22 cellular contexts compared by ENCODE assay signal in genomic region chr15:34883633-34884032, GRCh38.
DNase-seq lines count a peak whose midpoint lies in the region; ATAC-seq and TF ChIP-seq lines count a peak whose summit lies in the region.
"Had no signal": no experiment of that assay in that cellular context is flagged by ENCODE, and none has a peak within 500 bp of the region (broad histone marks: within the 10 kb centered on the region; RNA-seq: fewer than 3 reads in every experiment).

No MANE protein-coding gene starts in this region.

- no peaks in the 10 kb centered on the region for H3K4me1 Mint-ChIP-seq in CD8-positive, alpha-beta T cell (ENCODE audit: low read depth)
- H3K4me1 Mint-ChIP-seq: B cell, CD14-positive monocyte, IgD-negative memory B cell had no signal

- in situ Hi-C loops in brain microvascular endothelial cell (cut with HindIII; ENCODE audit: low pct_ligation_motif_present, low sequenced_read_pairs), result no loop called here

- no peak for ATAC-seq in CD8-positive, alpha-beta T cell
- no peak for ATAC-seq in GM18870 (IDR thresholded peaks at IDR 0.05; ENCODE audit: unreplicated experiment)
- ATAC-seq: GM12878 had no signal

- no peaks in the 10 kb centered on the region for H3K9me3 ChIP-seq in CD8-positive, alpha-beta T cell (ENCODE audit: low read length)

- DNase-seq in HCEC 1CT (peak; percentile 41), brain microvascular endothelial cell (peak; percentile 23), fibroblast of the aortic adventitia (ENCODE audit: low read depth) (peak; percentile 6), NCI-H1105 (lab: John Stamatoyannopoulos, UW) (no peak)
- DNase-seq in activated CD4-positive, CD25-positive, alpha-beta regulatory T cell treated with anti-CD3 and anti-CD28 coated beads, Interleukin-2, amount 50 U/mL, for 72 hours, result no peak
- no peak for DNase-seq in CD8-positive, alpha-beta T cell
- DNase-seq: 8988T, DMS53, GOT3, Karpas-422, NCI-H1417, NCI-H1694 treated with DMSO at 0.1 percent for 48 hours, NCI-H2081 treated with DMSO at 0.1 percent for 48 hours, NCI-H446 treated with DMSO at 0.1 percent for 48 hours, NCI-H526 treated with DMSO at 0.1 percent for 48 hours, SHP77 had no signal

- POLR2A ChIA-PET in CD8-positive, alpha-beta T cell (lab: Charles Lee), result no interaction called here

- intact Hi-C loops in CD8-positive, alpha-beta T cell (cut with DNase I, micrococcal nuclease), result no loop called here

- no peak overlapping the region for H3K4me3 Mint-ChIP-seq in CD8-positive, alpha-beta T cell
- H3K4me3 Mint-ChIP-seq: B cell, CD14-positive monocyte, IgD-negative memory B cell had no signal

- H3K27ac ChIP-seq in ACC112 (ENCODE audit: low read depth, low read length), result peak overlapping the region; percentile 66
- no peak overlapping the region for H3K27ac ChIP-seq in brain microvascular endothelial cell
- H3K27ac ChIP-seq in CD8-positive, alpha-beta T cell (ENCODE audit: low read depth, low read length), result no peak overlapping the region

- no peaks in the 10 kb centered on the region for H3K27me3 Mint-ChIP-seq in CD8-positive, alpha-beta T cell (ENCODE audit: low read depth)
- H3K27me3 Mint-ChIP-seq: B cell, IgD-negative memory B cell had no signal

- no peaks in the 10 kb centered on the region for H3K79me2 ChIP-seq in ACC112 (ENCODE audit: control insufficient read depth, insufficient read depth, low read length, unreplicated experiment)

- TF ChIP-seq CTCF in brain microvascular endothelial cell (IDR thresholded peaks at IDR 0.05; ENCODE audit: low read depth, low read length, missing control alignments) (no peak), fibroblast of the aortic adventitia (IDR thresholded peaks at IDR 0.05; ENCODE audit: insufficient read depth, low read length) (no peak)
- no peak for TF ChIP-seq CTCF in CD8-positive, alpha-beta T cell (IDR thresholded peaks at IDR 0.05)

- CTCF ChIA-PET in CD8-positive, alpha-beta T cell (lab: Charles Lee), result no interaction called here

- H3K9me3 Mint-ChIP-seq in CD8-positive, alpha-beta T cell, result no peaks in the 10 kb centered on the region
- H3K9me3 Mint-ChIP-seq: CD14-positive monocyte, IgD-negative memory B cell had no signal

- H2AFZ ChIP-seq in ACC112 (ENCODE audit: low read length, unreplicated experiment), result no peak overlapping the region

- H3K27me3 ChIP-seq in ACC112 (ENCODE audit: insufficient read depth, low read length), result no peaks in the 10 kb centered on the region
- H3K27me3 ChIP-seq in brain microvascular endothelial cell (replicated peaks), result no peaks in the 10 kb centered on the region
- H3K27me3 ChIP-seq in CD8-positive, alpha-beta T cell (ENCODE audit: insufficient read depth, low read length), result no peaks in the 10 kb centered on the region

- peaks cover 22% of the 10 kb centered on the region for H3K4me1 ChIP-seq in ACC112 (ENCODE audit: control insufficient read depth, insufficient read depth, low read length, unreplicated experiment)
- H3K4me1 ChIP-seq in CD8-positive, alpha-beta T cell (ENCODE audit: insufficient read depth, low read length), result no peaks in the 10 kb centered on the region

- H3K36me3 Mint-ChIP-seq in CD8-positive, alpha-beta T cell, result peaks cover 85% of the 10 kb centered on the region

- H3K36me3 ChIP-seq in ACC112 (ENCODE audit: insufficient read depth, low read length) (peaks cover 34% of the 10 kb centered on the region), brain microvascular endothelial cell (replicated peaks) (peaks cover 9% of the 10 kb centered on the region)
- peaks cover 30% of the 10 kb centered on the region for H3K36me3 ChIP-seq in CD8-positive, alpha-beta T cell (ENCODE audit: insufficient read depth, low read length)

- H3K4me3 ChIP-seq in ACC112 (ENCODE audit: low read depth, low read length) (no peak overlapping the region), brain microvascular endothelial cell (ENCODE audit: low read depth, low read length) (no peak overlapping the region), fibroblast of the aortic adventitia (ENCODE audit: low read depth, low read length) (no peak overlapping the region)
- no peak overlapping the region for H3K4me3 ChIP-seq in CD8-positive, alpha-beta T cell (ENCODE audit: low read depth, low read length)
- H3K4me3 ChIP-seq: GM12878 had no signal

- no peak overlapping the region for H3K27ac Mint-ChIP-seq in CD8-positive, alpha-beta T cell
- H3K27ac Mint-ChIP-seq: B cell had no signal

Comparison
In these comparisons a context has a peak if more than half of its experiments do, and no peak if none do; other contexts are left out.
1. DNase-seq: peak in HCEC 1CT (single experiment), brain microvascular endothelial cell (single experiment) and fibroblast of the aortic adventitia (single experiment); none in NCI-H1105 (single experiment), activated CD4-positive, CD25-positive, alpha-beta regulatory T cell treated with anti-CD3 and anti-CD28 coated beads, Interleukin-2, amount 50 U/mL, for 72 hours (single experiment) and CD8-positive, alpha-beta T cell (0 of 7).